14 cellular contexts compared by ENCODE assay signal in genomic region chr4:95599777-95600436, GRCh38. TPM values are rescaled to one million over a fixed set of nuclear protein-coding genes. Genes with fewer than 3 reads are reported as not detected.
A peak's percentile ranks its signal among the peaks of the same experiment; 100 is the strongest.
DNase-seq lines count a peak whose midpoint lies in the region; ATAC-seq, FAIRE-seq and TF ChIP-seq lines count a peak whose summit lies in the region.
"Had no signal": no experiment of that assay in that cellular context is flagged by ENCODE, and none has a peak within 500 bp of the region (broad histone marks: within the 10 kb centered on the region; RNA-seq: fewer than 3 reads in every experiment).

No MANE protein-coding gene starts in this region.

- ATAC-seq in GM18861 (IDR thresholded peaks at IDR 0.05; ENCODE audit: unreplicated experiment) (peak; percentile 82), GM21515 (IDR thresholded peaks at IDR 0.05; ENCODE audit: unreplicated experiment) (peak; percentile 58), HG03135 (IDR thresholded peaks at IDR 0.05; ENCODE audit: unreplicated experiment) (peak; percentile 81), pancreas (no peak)

- H3K27me3 Mint-ChIP-seq in T-helper 2 cell treated with Interferon-gamma antibody and Interleukin-4, amounts not matched to agents 5 μg/mL and 100 μg/mL, for 36 hours (ENCODE audit: low read depth) = peaks cover 18% of the 10 kb centered on the region
- H3K27me3 Mint-ChIP-seq: brain had no signal

- H3K4me1 Mint-ChIP-seq in T-helper 2 cell treated with Interferon-gamma antibody and Interleukin-4, amounts not matched to agents 5 μg/mL and 100 μg/mL, for 36 hours (ENCODE audit: low read depth) = peaks cover 11% of the 10 kb centered on the region
- H3K4me1 Mint-ChIP-seq: brain had no signal

- TF ChIP-seq CTCF in pancreas (IDR thresholded peaks at IDR 0.05) = no peak

- intact Hi-C loops in pancreas (cut with DNase I) = no loop called here

- H3K9me3 ChIP-seq in pancreas = no peaks in the 10 kb centered on the region
- H3K9me3 ChIP-seq: esophagus squamous epithelium had no signal

- H3K4me3 ChIP-seq in pancreas = no peak overlapping the region
- H3K4me3 ChIP-seq: esophagus squamous epithelium, neural progenitor cell had no signal

- no peaks in the 10 kb centered on the region for H3K9me3 Mint-ChIP-seq in T-helper 2 cell treated with Interferon-gamma antibody and Interleukin-4, amounts not matched to agents 5 μg/mL and 100 μg/mL, for 36 hours
- H3K9me3 Mint-ChIP-seq: brain, neural progenitor cell had no signal

- no peaks in the 10 kb centered on the region for H3K36me3 Mint-ChIP-seq in T-helper 2 cell treated with Interferon-gamma antibody and Interleukin-4, amounts not matched to agents 5 μg/mL and 100 μg/mL, for 36 hours (ENCODE audit: low read depth)
- H3K36me3 Mint-ChIP-seq: brain, neural progenitor cell had no signal

- no peak for FAIRE-seq in pancreas (lab: Jason Lieb, UNC)
- FAIRE-seq: HTR-8/SVneo had no signal

- WGBS in pancreas, 2 donors = 63 to 75% methylated on average over 7 of the region's 7 CpGs

- H3K4me3 Mint-ChIP-seq in T-helper 2 cell treated with Interferon-gamma antibody and Interleukin-4, amounts not matched to agents 5 μg/mL and 100 μg/mL, for 36 hours = peak overlapping the region; percentile 48
- H3K4me3 Mint-ChIP-seq: brain, neural progenitor cell had no signal

- peak; percentile 9 for DNase-seq in T-helper 2 cell treated with Interferon-gamma antibody and Interleukin-4, amounts not matched to agents 5 μg/mL and 100 μg/mL, for 36 hours (ENCODE audit: low spot score)
- DNase-seq in midbrain (lab: John Stamatoyannopoulos, UW) (no peak), pancreas (no peak), NCI-H510A treated with DMSO at 0.1 percent for 48 hours (lab: John Stamatoyannopoulos, UW) (no peak)
- DNase-seq in activated naive CD4-positive, alpha-beta T cell (lab: John Stamatoyannopoulos, UW) = no peak
- DNase-seq: esophagus squamous epithelium; stimulated activated CD4-positive, alpha-beta T cell treated with anti-CD3 and anti-CD28 coated beads, Interleukin-15, amount 100 ng/mL, for 24 hours; stimulated activated naive CD4-positive, alpha-beta T cell had no signal

- H3K27ac ChIP-seq in pancreas = no peak overlapping the region
- H3K27ac ChIP-seq: esophagus squamous epithelium, neural progenitor cell had no signal

- peak overlapping the region; percentile 37 for H3K27ac Mint-ChIP-seq in T-helper 2 cell treated with Interferon-gamma antibody and Interleukin-4, amounts not matched to agents 5 μg/mL and 100 μg/mL, for 36 hours
- H3K27ac Mint-ChIP-seq: brain, neural progenitor cell had no signal

- H3K4me1 ChIP-seq in pancreas = no peaks in the 10 kb centered on the region
- H3K4me1 ChIP-seq: esophagus squamous epithelium, neural progenitor cell had no signal

- H3K27me3 ChIP-seq in pancreas = no peaks in the 10 kb centered on the region
- H3K27me3 ChIP-seq: esophagus squamous epithelium, neural progenitor cell had no signal

- no peaks in the 10 kb centered on the region for H3K36me3 ChIP-seq in pancreas
- H3K36me3 ChIP-seq: esophagus squamous epithelium, neural progenitor cell had no signal

RNA-seq across cellular contexts. Expression of gene UNC5C, which starts 51.1 kb away (rescaled TPM):
- total RNA-seq in pancreas = under 1 TPM; 0.16 to 0.84 (median 0.36) TPM
- polyA plus RNA-seq in pancreas = under 1 TPM; 0.15 to 0.35 TPM

Comparison
In these comparisons a context has a peak if more than half of its experiments do, and no peak if none do; other contexts are left out.
1. ATAC-seq: peak in GM18861 (single experiment), GM21515 (single experiment) and HG03135 (single experiment); none in pancreas (0 of 4).